ENCODE assay signal across 1 cellular context in genomic region chr16:21554795-21555585, GRCh38.
TF ChIP-seq lines count a peak whose summit lies in the region.

No MANE protein-coding gene starts in this region.

TF ChIP-seq in GM23338, 12 proteins besides CTCF, POLR2A, EP300 and RAD21 (continued from another document):
- no peak for TF ChIP-seq JUNB (IDR thresholded peaks at IDR 0.05; ENCODE audit: unreplicated experiment)
- TF ChIP-seq ETS1 (IDR thresholded peaks at IDR 0.05): peak; percentile 39; the same call in 1 of the 2 replicates
- TF ChIP-seq NANOG (IDR thresholded peaks at IDR 0.05; ENCODE audit: borderline replicate concordance): no peak
- no peak for TF ChIP-seq EZH2 (IDR thresholded peaks at IDR 0.05; ENCODE audit: low read depth, unreplicated experiment)
- TF ChIP-seq ZNF462 (CRISPR knock-in tag; IDR thresholded peaks at IDR 0.05): no peak
- no peak for TF ChIP-seq STAT1 (IDR thresholded peaks at IDR 0.05; ENCODE audit: unreplicated experiment)
- TF ChIP-seq REST (IDR thresholded peaks at IDR 0.05; ENCODE audit: unreplicated experiment): no peak
- no peak for TF ChIP-seq ZNF114 (CRISPR knock-in tag; IDR thresholded peaks at IDR 0.05)
- TF ChIP-seq ZNF331 (CRISPR knock-in tag; IDR thresholded peaks at IDR 0.05; ENCODE audit: low read depth): no peak
TF ChIP-seq in GM23338: peak in this region for 3.
